In genomic region chr9:75088646-75089368, GRCh38 we compare ENCODE assay signal across 8 cellular contexts. TPM values are rescaled to one million over a fixed set of nuclear protein-coding genes. Genes with fewer than 3 reads are reported as not detected.
DNase-seq lines count a peak whose midpoint lies in the region; ATAC-seq and TF ChIP-seq lines count a peak whose summit lies in the region.

No MANE protein-coding gene starts in this region.

- ATAC-seq in HG03558 (IDR thresholded peaks at IDR 0.05; ENCODE audit: extremely low read depth, unreplicated experiment) (peak; percentile 13), heart right ventricle (peak; percentile 10 to 51 (median 30))

- H3K36me3 ChIP-seq in heart right ventricle = no peaks in the 10 kb centered on the region
- H3K36me3 ChIP-seq in trophoblast cell (ENCODE audit: control insufficient read depth in 1 of 2, insufficient read depth in 2 of 2, low read length in 2 of 2) = no peaks in the 10 kb centered on the region

- peak overlapping the region; percentile 72 for H2BK12ac ChIP-seq in trophoblast cell (ENCODE audit: low read length)

- H3K23ac ChIP-seq in trophoblast cell (ENCODE audit: low read length) = no peak overlapping the region

- peak overlapping the region; percentile 91 for H4K91ac ChIP-seq in trophoblast cell (ENCODE audit: low read depth, low read length)

- H3K4me3 ChIP-seq in heart right ventricle (peak overlapping the region; percentile 66 to 99 (median 93)), trophoblast cell (ENCODE audit: low read depth, low read length) (peak overlapping the region; percentile 82)

- peak overlapping the region; percentile 93 for H3K4ac ChIP-seq in trophoblast cell (ENCODE audit: low read depth, low read length)

- peak overlapping the region; percentile 78 to 99 (median 95) for H3K27ac ChIP-seq in heart right ventricle
- peak overlapping the region; percentile 87 for H3K27ac ChIP-seq in trophoblast cell (ENCODE audit: low read depth, low read length)

- H3K14ac ChIP-seq in trophoblast cell (ENCODE audit: low read length) = peak overlapping the region; percentile 91

- H2BK120ac ChIP-seq in trophoblast cell (ENCODE audit: insufficient read depth, low read length, poor library complexity) = peak overlapping the region; percentile 95

- H3K4me1 ChIP-seq in heart right ventricle (peaks cover 0 to 77% (median 49%) of the 10 kb centered on the region in 9 donors), trophoblast cell (ENCODE audit: control insufficient read depth in 1 of 2, insufficient read depth in 2 of 2, low read length in 2 of 2) (peaks cover 9 to 17% of the 10 kb centered on the region in 2 experiments)

- peak overlapping the region; percentile 64 for H3K4me2 ChIP-seq in trophoblast cell (ENCODE audit: low read length)

- peak overlapping the region; percentile 91 for H3K18ac ChIP-seq in trophoblast cell (ENCODE audit: low read length)

- no peak for TF ChIP-seq CTCF in GM20000 (IDR thresholded peaks at IDR 0.05; ENCODE audit: extremely low read depth, missing control alignments)
- TF ChIP-seq CTCF in heart right ventricle (IDR thresholded peaks at IDR 0.05) = peak in 7 of 9 donors; percentile 7 to 48 (median 32)

- peak overlapping the region; percentile 97 for H2AFZ ChIP-seq in trophoblast cell (ENCODE audit: insufficient read depth, low read length, poor library complexity)

- WGBS in heart right ventricle, 2 donors = 0 to 1% methylated on average over 43 of the region's 43 CpGs
- WGBS in trophoblast cell (ENCODE audit: extremely low coverage, insufficient coverage, insufficient read length) = no CpG with 5 or more reads among the region's 43 CpGs

- no peak overlapping the region for H2AK5ac ChIP-seq in trophoblast cell (ENCODE audit: low read length)

- peak overlapping the region; percentile 96 for H2BK5ac ChIP-seq in trophoblast cell (ENCODE audit: low read depth, low read length, poor library complexity)

- DNase-seq in EH (ENCODE audit: low read depth) = peak; percentile 78
- DNase-seq in GM20000 (ENCODE audit: low spot score) = peak; percentile 66
- DNase-seq in amniotic stem cell (lab: John Stamatoyannopoulos, UW) = peak; percentile 62
- peak; percentile 68 to 75 for DNase-seq in heart right ventricle
- peak; percentile 77 to 85 for DNase-seq in trophoblast cell
- DNase-seq in NCI-H187 (lab: John Stamatoyannopoulos, UW) = no peak

- intact Hi-C loops in heart right ventricle (cut with DNase I) = loop anchor here in 5 of 10 donors (1.0 to 10.0 kb wide), 7 partner anchors 61 to 1306 kb away; partner anchors contain the start of genes C9orf40 (in 2 of the 5), CARNMT1 (in 2 of the 5) and RFK (in 1 of the 5)

- no peaks in the 10 kb centered on the region for H3K9me3 ChIP-seq in heart right ventricle
- no peaks in the 10 kb centered on the region for H3K9me3 ChIP-seq in trophoblast cell (ENCODE audit: insufficient read depth, low read depth, low read length)

- peaks cover 17% of the 10 kb centered on the region for H3K79me1 ChIP-seq in trophoblast cell (ENCODE audit: low read length)

- no peaks in the 10 kb centered on the region for H3K27me3 ChIP-seq in heart right ventricle
- H3K27me3 ChIP-seq in trophoblast cell (ENCODE audit: insufficient read depth, low read length) = no peaks in the 10 kb centered on the region

- H3K79me2 ChIP-seq in trophoblast cell (ENCODE audit: control insufficient read depth, insufficient read depth, low read length, poor library complexity) = peaks cover 14% of the 10 kb centered on the region

- peak overlapping the region; percentile 84 for H4K8ac ChIP-seq in trophoblast cell (ENCODE audit: low read depth, low read length)

- H3K9ac ChIP-seq in trophoblast cell (ENCODE audit: low read length) = peak overlapping the region; percentile 78

- H4K12ac ChIP-seq in trophoblast cell (ENCODE audit: low read depth, low read length) = peak overlapping the region; percentile 83

TF ChIP-seq in PFSK-1, 5 proteins besides CTCF, POLR2A, EP300 and RAD21:
- TF ChIP-seq POLR2AphosphoS5 (IDR thresholded peaks at IDR 0.05; ENCODE audit: low read depth, low read length) (no peak), SIN3A (IDR thresholded peaks at IDR 0.05; ENCODE audit: borderline replicate concordance, insufficient read depth, low read length) (peak; percentile 50; the same call in 1 of the 2 replicates), REST (IDR thresholded peaks at IDR 0.05; ENCODE audit: insufficient read depth in 1 of 2, low read depth in 2 of 2, low read length in 2 of 2) (no peak), FOXP2 (optimal IDR thresholded peaks at IDR 0.05; ENCODE audit: borderline replicate concordance, extremely low read depth, extremely low read length, insufficient read depth) (no peak)

RNA-seq across cellular contexts. Expression of gene OSTF1, which starts 0.5 kb away (rescaled TPM):
- polyA plus RNA-seq in PFSK-1 (2012; ENCODE audit: insufficient read length, low read depth) = 9.7 TPM
- 10 to 100 TPM; 15.8 to 37.7 (median 20.7) TPM for total RNA-seq in heart right ventricle
- 10 to 100 TPM; 19.3 to 25.8 TPM for polyA plus RNA-seq in heart right ventricle
- 50.9 and 53.5 TPM in 2 replicates for polyA plus RNA-seq in trophoblast cell (2013)

RNA-seq across cellular contexts. Expression of gene NMRK1, which starts 0.9 kb away (rescaled TPM):
- polyA plus RNA-seq in PFSK-1 (2012; ENCODE audit: insufficient read length, low read depth) = 0.82 TPM
- total RNA-seq in heart right ventricle = 10 to 100 TPM in 6 of 10 donors, 1 to 10 TPM in 4; 4.7 to 15.9 (median 11.2) TPM
- polyA plus RNA-seq in heart right ventricle = 10 to 100 TPM; 12.6 to 51.6 TPM
- polyA plus RNA-seq in trophoblast cell (2013) = 20.9 and 23.4 TPM in 2 replicates

Comparison
In these comparisons a context has a peak if more than half of its experiments do, and no peak if none do; other contexts are left out.
1. DNase-seq: peak in EH (single experiment), GM20000 (single experiment), amniotic stem cell (single experiment), heart right ventricle (2 of 2) and trophoblast cell (2 of 2); none in NCI-H187 (0 of 2).